In genomic region chr9:131874916-131875670, GRCh38 we compare ENCODE assay signal across 15 cellular contexts.
DNase-seq lines count a peak whose midpoint lies in the region; ATAC-seq and TF ChIP-seq lines count a peak whose summit lies in the region.
"Had no signal": no experiment of that assay in that cellular context is flagged by ENCODE, and none has a peak within 500 bp of the region (broad histone marks: within the 10 kb centered on the region; RNA-seq: fewer than 3 reads in every experiment).

No MANE protein-coding gene starts in this region.

- peak overlapping the region; percentile 58 for H2BK5ac ChIP-seq in neuronal stem cell (ENCODE audit: low read length)

- H2BK120ac ChIP-seq in neuronal stem cell (ENCODE audit: low read depth, low read length) = no peak overlapping the region

- H3K79me2 ChIP-seq in GM23338 (replicated peaks; ENCODE audit: insufficient read depth) = no peaks in the 10 kb centered on the region

- H3K23ac ChIP-seq in neuronal stem cell (ENCODE audit: low read depth, low read length, poor library complexity) = no peak overlapping the region

- H3K14ac ChIP-seq in neuronal stem cell (ENCODE audit: low read length) = peak overlapping the region; percentile 60

- H4K91ac ChIP-seq in neuronal stem cell (ENCODE audit: low read depth, low read length, poor library complexity) = no peak overlapping the region

- H3K27me3 ChIP-seq in WERI-Rb-1 (ENCODE audit: insufficient read depth, low read depth, severe bottlenecking) (no peaks in the 10 kb centered on the region), neuronal stem cell (ENCODE audit: control insufficient read depth in 3 of 3, insufficient read depth in 3 of 3, low read depth in 1 of 3, low read length in 3 of 3) (no peaks in the 10 kb centered on the region), upper lobe of right lung (no peaks in the 10 kb centered on the region), GM23338 (ENCODE audit: insufficient read depth) (no peaks in the 10 kb centered on the region)
- H3K27me3 ChIP-seq: BE2C had no signal

- H3K4me3 ChIP-seq in WERI-Rb-1 (ENCODE audit: low read depth, low read length) = no peak overlapping the region
- H3K4me3 ChIP-seq in neuronal stem cell (ENCODE audit: low read length in 2 of 2) = no peak overlapping the region
- no peak overlapping the region for H3K4me3 ChIP-seq in upper lobe of right lung
- H3K4me3 ChIP-seq in GM23338 = no peak overlapping the region
- H3K4me3 ChIP-seq: A549 had no signal

- H3K79me1 ChIP-seq in neuronal stem cell (ENCODE audit: low read depth, low read length) = peaks cover 2% of the 10 kb centered on the region

- H3K9ac ChIP-seq in neuronal stem cell (ENCODE audit: low read depth, low read length, poor library complexity) = no peak overlapping the region

- H3K27ac ChIP-seq in WERI-Rb-1 = peak overlapping the region; percentile 50
- H3K27ac ChIP-seq in neuronal stem cell (replicated peaks; ENCODE audit: low read length) = no peak overlapping the region
- H3K27ac ChIP-seq in upper lobe of right lung = no peak overlapping the region
- H3K27ac ChIP-seq in GM23338 (ENCODE audit: low read depth) = no peak overlapping the region
- H3K27ac ChIP-seq: A549 had no signal

- TF ChIP-seq CTCF in WERI-Rb-1 (IDR thresholded peaks at IDR 0.05; ENCODE audit: low read depth, low read length) (no peak), upper lobe of right lung (IDR thresholded peaks at IDR 0.05) (no peak), GM23338 (conservative IDR thresholded peaks at IDR 0.05; ENCODE audit: low read depth in 2 of 2) (no peak)

- peak overlapping the region; percentile 87 for H3K27ac Mint-ChIP-seq in activated naive CD8-positive, alpha-beta T cell treated with anti-CD3 and anti-CD28 coated beads, Interleukin-2, amount 10 ng/mL, durations not matched to agents 7 days and 5 days
- no peak overlapping the region for H3K27ac Mint-ChIP-seq in activated naive CD8-positive, alpha-beta T cell treated with anti-CD3 and anti-CD28 coated beads, Interleukin-2, amount 50 U/mL, for 24 hours
- H3K27ac Mint-ChIP-seq in GM23338 = no peak overlapping the region; the same call in 1 of the 2 replicates
- H3K27ac Mint-ChIP-seq: HFFc6 had no signal

- H3K9me3 Mint-ChIP-seq in activated naive CD8-positive, alpha-beta T cell treated with anti-CD3 and anti-CD28 coated beads, Interleukin-2, amount 10 ng/mL, durations not matched to agents 7 days and 5 days = no peaks in the 10 kb centered on the region
- H3K9me3 Mint-ChIP-seq in activated naive CD8-positive, alpha-beta T cell treated with anti-CD3 and anti-CD28 coated beads, Interleukin-2, amount 50 U/mL, for 24 hours = no peaks in the 10 kb centered on the region
- H3K9me3 Mint-ChIP-seq in GM23338 = no peaks in the 10 kb centered on the region
- H3K9me3 Mint-ChIP-seq: CD4-positive, CD25-positive, alpha-beta regulatory T cell; HFFc6 had no signal

- no peak overlapping the region for H3K18ac ChIP-seq in neuronal stem cell (ENCODE audit: low read length)

- H3K4me1 Mint-ChIP-seq in activated naive CD8-positive, alpha-beta T cell treated with anti-CD3 and anti-CD28 coated beads, Interleukin-2, amount 10 ng/mL, durations not matched to agents 7 days and 5 days = peaks cover 35% of the 10 kb centered on the region
- H3K4me1 Mint-ChIP-seq in activated naive CD8-positive, alpha-beta T cell treated with anti-CD3 and anti-CD28 coated beads, Interleukin-2, amount 50 U/mL, for 24 hours = peaks cover 18% of the 10 kb centered on the region
- peaks cover 11% of the 10 kb centered on the region for H3K4me1 Mint-ChIP-seq in GM23338

- H2BK12ac ChIP-seq in neuronal stem cell (ENCODE audit: low read length) = no peak overlapping the region

- H2AFZ ChIP-seq in neuronal stem cell (ENCODE audit: low read length) (no peak overlapping the region), GM23338 (no peak overlapping the region)

- H2AK5ac ChIP-seq in neuronal stem cell (ENCODE audit: low read depth, low read length) = no peak overlapping the region

- POLR2A ChIA-PET in activated naive CD8-positive, alpha-beta T cell treated with anti-CD3 and anti-CD28 coated beads, Interleukin-2, amount 10 ng/mL, durations not matched to agents 7 days and 5 days (lab: Charles Lee) = no interaction called here

- peaks cover 3% of the 10 kb centered on the region for H3K36me3 Mint-ChIP-seq in activated naive CD8-positive, alpha-beta T cell treated with anti-CD3 and anti-CD28 coated beads, Interleukin-2, amount 10 ng/mL, durations not matched to agents 7 days and 5 days
- H3K36me3 Mint-ChIP-seq in activated naive CD8-positive, alpha-beta T cell treated with anti-CD3 and anti-CD28 coated beads, Interleukin-2, amount 50 U/mL, for 24 hours (ENCODE audit: low read depth) = peaks cover 4% of the 10 kb centered on the region
- no peaks in the 10 kb centered on the region; the same call in 2 of the 3 replicates for H3K36me3 Mint-ChIP-seq in GM23338 (ENCODE audit: low read depth)

- intact Hi-C loops in upper lobe of right lung (cut with DNase I) = no loop called here

- H3K4ac ChIP-seq in neuronal stem cell (ENCODE audit: low read length) = no peak overlapping the region

- H4K20me1 ChIP-seq in GM23338 (replicated peaks; ENCODE audit: insufficient read depth) = no peaks in the 10 kb centered on the region; the same call in none of the 2 replicates

- H3K4me3 Mint-ChIP-seq in activated naive CD8-positive, alpha-beta T cell treated with anti-CD3 and anti-CD28 coated beads, Interleukin-2, amount 10 ng/mL, durations not matched to agents 7 days and 5 days = no peak overlapping the region
- no peak overlapping the region for H3K4me3 Mint-ChIP-seq in activated naive CD8-positive, alpha-beta T cell treated with anti-CD3 and anti-CD28 coated beads, Interleukin-2, amount 50 U/mL, for 24 hours
- no peak overlapping the region for H3K4me3 Mint-ChIP-seq in GM23338
- H3K4me3 Mint-ChIP-seq: CD4-positive, CD25-positive, alpha-beta regulatory T cell; HFFc6 had no signal

- H3K9me2 ChIP-seq in GM23338 (ENCODE audit: insufficient read depth) = no peaks in the 10 kb centered on the region

- no CpG with 5 or more reads among the region's 12 CpGs for WGBS in neuronal stem cell (ENCODE audit: extremely low coverage in 2 of 2, insufficient read length in 2 of 2, insufficient replicate concordance in 1 of 2), 2 donors

- no peaks in the 10 kb centered on the region for H3K27me3 Mint-ChIP-seq in activated naive CD8-positive, alpha-beta T cell treated with anti-CD3 and anti-CD28 coated beads, Interleukin-2, amount 10 ng/mL, durations not matched to agents 7 days and 5 days
- no peaks in the 10 kb centered on the region for H3K27me3 Mint-ChIP-seq in activated naive CD8-positive, alpha-beta T cell treated with anti-CD3 and anti-CD28 coated beads, Interleukin-2, amount 50 U/mL, for 24 hours
- H3K27me3 Mint-ChIP-seq in GM23338 (ENCODE audit: insufficient read depth, low read depth, poor library complexity) = peaks cover 3% of the 10 kb centered on the region
- H3K27me3 Mint-ChIP-seq: CD4-positive, CD25-positive, alpha-beta regulatory T cell had no signal

- ATAC-seq in activated naive CD8-positive, alpha-beta T cell treated with anti-CD3 and anti-CD28 coated beads, Interleukin-2, amount 10 ng/mL, durations not matched to agents 7 days and 5 days (ENCODE audit: low read depth) = no peak
- ATAC-seq in activated naive CD8-positive, alpha-beta T cell treated with anti-CD3 and anti-CD28 coated beads, Interleukin-2, amount 50 U/mL, for 24 hours = no peak
- ATAC-seq in upper lobe of right lung (no peak), GM23338 (no peak)
- ATAC-seq: A549 had no signal

- no peak overlapping the region for H3K4me2 ChIP-seq in neuronal stem cell (ENCODE audit: insufficient read depth, low read length, poor library complexity, severe bottlenecking)
- H3K4me2 ChIP-seq in GM23338 = no peak overlapping the region
- H3K4me2 ChIP-seq: A549 had no signal

- H4K8ac ChIP-seq in neuronal stem cell (ENCODE audit: low read depth, low read length) = no peak overlapping the region

- no peak for DNase-seq in activated naive CD8-positive, alpha-beta T cell treated with anti-CD3 and anti-CD28 coated beads, Interleukin-2, amount 10 ng/mL, durations not matched to agents 7 days and 5 days
- DNase-seq in activated naive CD8-positive, alpha-beta T cell treated with anti-CD3 and anti-CD28 coated beads, Interleukin-2, amount 50 U/mL, for 24 hours = no peak
- DNase-seq in WERI-Rb-1 (no peak), neuronal stem cell (ENCODE audit: low spot score) (no peak), upper lobe of right lung (peak; percentile 21), GM23338 (ENCODE audit: low spot score) (no peak), NCI-H2227 (lab: John Stamatoyannopoulos, UW; ENCODE audit: unreplicated experiment) (no peak), NCI-H2029 (lab: John Stamatoyannopoulos, UW) (no peak)
- DNase-seq: BE2C; CD4-positive, CD25-positive, alpha-beta regulatory T cell; DMS53; GF-D8; HCEC 1CT; HFFc6 had no signal

- no peaks in the 10 kb centered on the region for H3K9me3 ChIP-seq in WERI-Rb-1 (ENCODE audit: severe bottlenecking)
- H3K9me3 ChIP-seq in neuronal stem cell (replicated peaks in 1 of 2; ENCODE audit: control insufficient read depth in 2 of 2, insufficient read depth in 1 of 2, low read depth in 1 of 2, low read length in 2 of 2) = no peaks in the 10 kb centered on the region
- H3K9me3 ChIP-seq in upper lobe of right lung = no peaks in the 10 kb centered on the region
- H3K9me3 ChIP-seq: A549, BE2C had no signal

- H3K36me3 ChIP-seq in WERI-Rb-1 (no peaks in the 10 kb centered on the region), neuronal stem cell (replicated peaks in 1 of 2; ENCODE audit: control insufficient read depth in 2 of 2, insufficient read depth in 2 of 2, low read length in 2 of 2) (no peaks in the 10 kb centered on the region), upper lobe of right lung (no peaks in the 10 kb centered on the region), GM23338 (ENCODE audit: insufficient read depth) (no peaks in the 10 kb centered on the region)
- H3K36me3 ChIP-seq: BE2C had no signal

- H3K4me1 ChIP-seq in neuronal stem cell (ENCODE audit: control insufficient read depth in 2 of 2, insufficient read depth in 1 of 2, low read depth in 1 of 2, low read length in 2 of 2) = peaks cover 0 to 7% of the 10 kb centered on the region in 2 donors
- H3K4me1 ChIP-seq in upper lobe of right lung = no peaks in the 10 kb centered on the region
- H3K4me1 ChIP-seq in GM23338 (ENCODE audit: insufficient read depth) = no peaks in the 10 kb centered on the region; the same call in 1 of the 2 replicates
- H3K4me1 ChIP-seq: A549, BE2C had no signal

- H2BK15ac ChIP-seq in neuronal stem cell (ENCODE audit: low read length) = no peak overlapping the region

- H3F3A ChIP-seq in GM23338 (replicated peaks; ENCODE audit: low read depth) = peaks cover 3% of the 10 kb centered on the region; the same call in 1 of the 2 replicates

TF ChIP-seq in GM23338, 12 proteins besides CTCF, POLR2A, EP300 and RAD21 (continues in another document):
- TF ChIP-seq EZH2phosphoT487 (IDR thresholded peaks at IDR 0.05; ENCODE audit: unreplicated experiment) = no peak
